8 cellular contexts compared by ENCODE assay signal in genomic region chr5:134003957-134004625, GRCh38. TPM values are rescaled to one million over a fixed set of nuclear protein-coding genes. Genes with fewer than 3 reads are reported as not detected.
DNase-seq lines count a peak whose midpoint lies in the region; ATAC-seq and TF ChIP-seq lines count a peak whose summit lies in the region.

No MANE protein-coding gene starts in this region.

- no peaks in the 10 kb centered on the region for H3K9me3 ChIP-seq in muscle layer of colon (ENCODE audit: low read length)

- H3K9me3 Mint-ChIP-seq in stimulated activated naive B cell treated with anti-CD40 and anti-IgM and Interleukin-4, amounts not matched to agents 10 μg/mL and 1 μg/mL and 100 μg/mL, for 72 hours, result no peaks in the 10 kb centered on the region

- H3K4me1 ChIP-seq in muscle layer of colon (ENCODE audit: insufficient read depth, low read length), result peaks cover 51% of the 10 kb centered on the region

- peak; percentile 47 for TF ChIP-seq POLR2A in erythroblast (IDR thresholded peaks at IDR 0.05; ENCODE audit: low read length)

- peak; percentile 51 for DNase-seq in G401 (ENCODE audit: low spot score)
- peak; percentile 57 for DNase-seq in KBM-7
- DNase-seq in activated CD8-positive, alpha-beta memory T cell treated with anti-CD3 and anti-CD28 coated beads, Interleukin-2, amount 50 U/mL, for 4 hours, result peak; percentile 51
- peak; percentile 71 to 77 for DNase-seq in erythroblast (lab: John Stamatoyannopoulos, UW)
- DNase-seq in stimulated activated naive B cell treated with anti-CD40 and anti-IgM and Interleukin-4, amounts not matched to agents 10 μg/mL and 1 μg/mL and 100 μg/mL, for 72 hours, result peak; percentile 70
- no peak for DNase-seq in NAMALWA (ENCODE audit: low spot score)

- peaks cover 5% of the 10 kb centered on the region for H3K36me3 ChIP-seq in muscle layer of colon (ENCODE audit: insufficient read depth, low read length)

- peak overlapping the region; percentile 97 for H3K27ac Mint-ChIP-seq in stimulated activated naive B cell treated with anti-CD40 and anti-IgM and Interleukin-4, amounts not matched to agents 10 μg/mL and 1 μg/mL and 100 μg/mL, for 72 hours

- peak overlapping the region; percentile 92 for H3K27ac ChIP-seq in muscle layer of colon (ENCODE audit: low read depth, low read length)

- peak; percentile 31 for ATAC-seq in GM21576 (IDR thresholded peaks at IDR 0.05; ENCODE audit: unreplicated experiment)
- ATAC-seq in stimulated activated naive B cell treated with anti-CD40 and anti-IgM and Interleukin-4, amounts not matched to agents 10 μg/mL and 1 μg/mL and 100 μg/mL, for 72 hours (replicated peaks), result peak; percentile 39 to 41

- peak overlapping the region; percentile 91 for H3K9ac ChIP-seq in muscle layer of colon (ENCODE audit: low read length)

- H3K4me3 Mint-ChIP-seq in stimulated activated naive B cell treated with anti-CD40 and anti-IgM and Interleukin-4, amounts not matched to agents 10 μg/mL and 1 μg/mL and 100 μg/mL, for 72 hours, result peak overlapping the region; percentile 91

- no peaks in the 10 kb centered on the region for H3K27me3 Mint-ChIP-seq in stimulated activated naive B cell treated with anti-CD40 and anti-IgM and Interleukin-4, amounts not matched to agents 10 μg/mL and 1 μg/mL and 100 μg/mL, for 72 hours

- no peaks in the 10 kb centered on the region for H3K27me3 ChIP-seq in muscle layer of colon (ENCODE audit: control insufficient read depth in 1 of 2, insufficient read depth in 2 of 2, low read length in 2 of 2)

- H3K4me1 Mint-ChIP-seq in stimulated activated naive B cell treated with anti-CD40 and anti-IgM and Interleukin-4, amounts not matched to agents 10 μg/mL and 1 μg/mL and 100 μg/mL, for 72 hours, result peaks cover 37 to 51% of the 10 kb centered on the region in 2 donors

- peaks cover 29 to 44% of the 10 kb centered on the region in 2 donors for H3K36me3 Mint-ChIP-seq in stimulated activated naive B cell treated with anti-CD40 and anti-IgM and Interleukin-4, amounts not matched to agents 10 μg/mL and 1 μg/mL and 100 μg/mL, for 72 hours

- peak overlapping the region; percentile 53 to 75 for H3K4me3 ChIP-seq in muscle layer of colon (ENCODE audit: low read depth in 1 of 2, low read length in 2 of 2)

- in situ Hi-C loops in G401 (cut with HindIII; ENCODE audit: low sequenced_read_pairs) (no loop called here), KBM-7 (cut with MboI; ENCODE audit: low pct_unique_long_range_greater_than_20kb, low sequenced_read_pairs) (no loop called here)

RNA-seq across cellular contexts. Expression of gene VDAC1, which starts 0.7 kb away (rescaled TPM):
- total RNA-seq in G401 (2014; rRNA removed; shearing (Covaris generic)), result 410 and 470 TPM in 2 replicates

RNA-seq across cellular contexts. Expression of gene C5orf15, which starts 35.7 kb away (rescaled TPM):
- 75.1 and 90.7 TPM in 2 replicates for total RNA-seq in G401 (2014; rRNA removed; shearing (Covaris generic))
